In the genomic region with DNA sequence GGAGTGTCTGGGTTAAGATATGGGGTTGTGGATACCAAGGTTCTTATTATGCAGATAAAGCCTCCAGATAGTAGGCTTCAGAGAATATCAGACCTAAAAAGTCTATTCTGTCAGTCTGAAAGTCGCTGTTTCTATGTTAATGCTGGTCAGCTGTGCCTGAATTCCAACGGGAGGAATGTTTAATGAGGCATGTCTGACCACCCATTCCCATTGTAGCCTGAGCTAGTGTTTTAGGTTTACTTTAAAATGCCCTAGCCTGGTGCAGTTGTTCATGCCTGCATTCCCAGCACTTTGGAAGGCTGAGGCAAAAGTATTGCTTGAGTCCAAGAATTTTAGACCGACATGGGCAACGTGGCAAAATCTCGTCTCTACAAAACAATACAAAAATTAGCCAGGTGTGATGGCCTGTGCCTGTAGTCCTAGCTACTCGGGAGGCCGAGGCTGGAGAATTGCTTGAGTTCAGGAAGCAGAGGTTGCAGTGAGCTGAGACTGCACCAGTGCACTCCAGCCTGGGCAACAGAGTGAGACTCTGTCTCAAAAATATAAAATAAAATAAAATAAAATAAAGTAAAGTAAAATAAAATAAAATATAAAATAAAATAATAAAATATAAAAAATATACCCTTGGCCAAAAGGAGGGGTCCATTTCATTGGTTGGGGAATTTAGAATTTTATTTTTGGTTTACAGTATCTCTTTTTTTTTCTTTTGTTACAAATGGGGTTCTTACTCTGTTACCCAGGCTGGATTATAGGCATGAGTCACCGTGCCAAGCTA, we compare ENCODE assay signal across 31 cellular contexts. TPM values are rescaled to one million over a fixed set of nuclear protein-coding genes. Genes with fewer than 3 reads are reported as not detected.
"Had no signal": no experiment of that assay in that cellular context is flagged by ENCODE, and none has a peak within 500 bp of the region (broad histone marks: within the 10 kb centered on the region; RNA-seq: fewer than 3 reads in every experiment).

No MANE protein-coding gene starts in this region.

- FAIRE-seq: astrocyte had no signal

- H3K4me1 Mint-ChIP-seq: activated CD4-positive, alpha-beta T cell treated with anti-CD3 and anti-CD28 coated beads, Interleukin-2, amount 10 ng/mL, durations not matched to agents 24 days and 14 days; brain had no signal

- ATAC-seq: activated T-cell treated with anti-CD3 and anti-CD28 coated beads, Interleukin-2, amount 50 U/mL, for 4 hours; Panc1; SK-N-SH treated with all-trans-retinoic acid at 6 μM for 48 hours had no signal

- H3K27me3 Mint-ChIP-seq: activated B cell treated with CpG ODN at 0.5 μM for 24 hours; activated CD4-positive, alpha-beta T cell treated with anti-CD3 and anti-CD28 coated beads, Interleukin-2, amount 10 ng/mL, durations not matched to agents 24 days and 14 days; activated naive CD8-positive, alpha-beta T cell had no signal

- H3K27ac ChIP-seq: RWPE1, SJSA1 had no signal

- H3K27ac Mint-ChIP-seq: activated B cell treated with CpG ODN at 0.5 μM for 24 hours; activated CD4-positive, alpha-beta T cell treated with anti-CD3 and anti-CD28 coated beads, Interleukin-2, amount 10 ng/mL, durations not matched to agents 24 days and 14 days; activated naive CD4-positive, alpha-beta T cell treated with anti-CD3 and anti-CD28 coated beads for 36 hours; activated naive CD8-positive, alpha-beta T cell; brain; T-helper 2 cell treated with Interferon-gamma antibody and Interleukin-4, amounts not matched to agents 5 μg/mL and 100 μg/mL, for 36 hours had no signal

- H3K4me1 ChIP-seq: SJSA1 had no signal

- H3K4me3 ChIP-seq: SJSA1 had no signal

- DNase-seq: activated B cell treated with CpG ODN at 0.5 μM for 24 hours; activated CD4-positive, alpha-beta T cell treated with anti-CD3 and anti-CD28 coated beads for 1 hour; activated CD4-positive, alpha-beta T cell treated with anti-CD3 and anti-CD28 coated beads, Interleukin-2, amount 10 ng/mL, durations not matched to agents 24 days and 14 days; activated CD4-positive, alpha-beta T cell treated with anti-CD3 and anti-CD28 coated beads, Interleukin-2, amount 50 U/mL, for 48 hours; activated gamma-delta T cell; activated naive CD4-positive, alpha-beta T cell treated with anti-CD3 and anti-CD28 coated beads for 36 hours; activated T-cell treated with anti-CD3 and anti-CD28 coated beads, Interleukin-2, amount 50 U/mL, for 4 hours; amygdala; IMR-90; KG1; NCI-H1092; NCI-H1417; NCI-H2029; NCI-H345; NCI-H510A; NCI-H526 treated with DMSO at 0.1 percent for 48 hours; NCI-H82; OCI-M1; Right ventricle myocardium superior; SW 1271 had no signal

- H3K4me3 Mint-ChIP-seq: activated B cell treated with CpG ODN at 0.5 μM for 24 hours; activated CD4-positive, alpha-beta T cell treated with anti-CD3 and anti-CD28 coated beads, Interleukin-2, amount 10 ng/mL, durations not matched to agents 24 days and 14 days; activated naive CD4-positive, alpha-beta T cell treated with anti-CD3 and anti-CD28 coated beads for 36 hours; activated naive CD8-positive, alpha-beta T cell; activated T-cell treated with anti-CD3 and anti-CD28 coated beads, Interleukin-2, amount 50 U/mL, for 4 hours; brain; T-helper 2 cell treated with Interferon-gamma antibody and Interleukin-4, amounts not matched to agents 5 μg/mL and 100 μg/mL, for 36 hours had no signal

RNA-seq across cellular contexts. Expression of a gene that starts 7.8 kb away (rescaled TPM):
- total RNA-seq: activated CD4-positive, alpha-beta T cell treated with anti-CD3 and anti-CD28 coated beads, Interleukin-2, amount 10 ng/mL, durations not matched to agents 24 days and 14 days; IMR-90 had no signal
- polyA plus RNA-seq: IMR-90 had no signal

RNA-seq across cellular contexts. Expression of a gene that starts 11.3 kb away (rescaled TPM):
- total RNA-seq: activated B cell treated with CpG ODN at 0.5 μM for 24 hours; activated naive CD4-positive, alpha-beta T cell treated with anti-CD3 and anti-CD28 coated beads for 36 hours; activated T-cell treated with anti-CD3 and anti-CD28 coated beads, Interleukin-2, amount 50 U/mL, for 4 hours; astrocyte; IMR-90; LHCN-M2; M059J; Right ventricle myocardium superior; SJSA1; T-helper 1 cell treated with Interleukin-12 subunit alpha and Interleukin-12 subunit beta and Interleukin-4 antibody, amounts not matched to agents 30 ng/mL and 1 ng/mL, for 36 hours had no signal
- polyA plus RNA-seq: IMR-90 had no signal
